Comparison of ENCODE assay signal across 8 cellular contexts in genomic region chr9:35729700-35730485, GRCh38. TPM values are rescaled to one million over a fixed set of nuclear protein-coding genes. Genes with fewer than 3 reads are reported as not detected.
DNase-seq lines count a peak whose midpoint lies in the region; ATAC-seq, FAIRE-seq and TF ChIP-seq lines count a peak whose summit lies in the region.

No MANE protein-coding gene starts in this region.

- DNase-seq in CD8-positive, alpha-beta memory T cell, result peak in 3 of 5 donors; percentile 21 to 42 (median 34)
- DNase-seq in H7, result peak; percentile 84
- DNase-seq in Panc1 (ENCODE audit: low read depth, low spot score), result no peak
- peak; percentile 81 for DNase-seq in bronchial epithelial cell (ENCODE audit: low read depth)
- DNase-seq in kidney, result no peak
- peak; percentile 41 for DNase-seq in stimulated activated CD8-positive, alpha-beta memory T cell treated with anti-CD3 and anti-CD28 coated beads, Interleukin-4, amount 100 ng/mL, for 48 hours
- DNase-seq in stimulated activated naive CD4-positive, alpha-beta T cell treated with Interleukin-2 at 50 U/mL for 16 hours (lab: John Stamatoyannopoulos, UW), result no peak

- H3K27me3 Mint-ChIP-seq in CD8-positive, alpha-beta memory T cell, result no peaks in the 10 kb centered on the region

- BruUV-seq in Panc1 (replicated peaks; lab: Mats Ljungman, UMichigan), result no TSS peak

- no peak for ATAC-seq in Panc1
- no peak for ATAC-seq in HG03039 (IDR thresholded peaks at IDR 0.05; ENCODE audit: unreplicated experiment)

- H3K27ac Mint-ChIP-seq in CD8-positive, alpha-beta memory T cell, result peak overlapping the region in 1 of 8 donors; percentile 94

- intact Hi-C loops in Panc1 (cut with micrococcal nuclease; ENCODE audit: unreplicated experiment), result loop anchor here (5.0 kb wide), 1 partner anchor 68 kb away; no protein-coding TSS in a partner anchor
- intact Hi-C loops in kidney (cut with DNase I), result no loop called here

- peaks cover 68% of the 10 kb centered on the region for H3K4me1 ChIP-seq in CD8-positive, alpha-beta memory T cell (ENCODE audit: insufficient read depth, low read length)
- H3K4me1 ChIP-seq in Panc1 (ENCODE audit: control insufficient read depth, insufficient read depth, low read length) (peaks cover 38% of the 10 kb centered on the region), kidney (ENCODE audit: control insufficient read depth in 1 of 2, insufficient read depth in 1 of 2, low read depth in 1 of 2, low read length in 2 of 2) (peaks cover 56 to 61% of the 10 kb centered on the region in 2 donors)

- no peaks in the 10 kb centered on the region for H3K27me3 ChIP-seq in CD8-positive, alpha-beta memory T cell (ENCODE audit: insufficient read depth, low read length, poor library complexity, severe bottlenecking)
- H3K27me3 ChIP-seq in H7 (ENCODE audit: control insufficient read depth, insufficient read depth, low read length) (no peaks in the 10 kb centered on the region), Panc1 (ENCODE audit: control insufficient read depth, insufficient read depth, low read length) (no peaks in the 10 kb centered on the region), bronchial epithelial cell (ENCODE audit: control insufficient read depth, insufficient read depth, low read length) (no peaks in the 10 kb centered on the region)

- H3K36me3 ChIP-seq in CD8-positive, alpha-beta memory T cell (ENCODE audit: insufficient read depth, low read length), result peaks cover 6% of the 10 kb centered on the region
- H3K36me3 ChIP-seq in H7 (replicated peaks; ENCODE audit: control insufficient read depth, insufficient read depth, low read length) (peaks cover 4% of the 10 kb centered on the region), Panc1 (ENCODE audit: control insufficient read depth, insufficient read depth, low read length) (peaks cover 2% of the 10 kb centered on the region; the same call in 1 of the 2 replicates), bronchial epithelial cell (ENCODE audit: control insufficient read depth, insufficient read depth, low read length) (peaks cover 5% of the 10 kb centered on the region), kidney (ENCODE audit: control insufficient read depth in 1 of 2, insufficient read depth in 2 of 2, low read length in 2 of 2) (peaks cover 2 to 11% of the 10 kb centered on the region in 2 donors)

- in situ Hi-C loops in Panc1 (cut with HindIII; ENCODE audit: low pct_unique_long_range_greater_than_20kb, low sequenced_read_pairs), result no loop called here

- peaks cover 15 to 24% (median 18%) of the 10 kb centered on the region in 3 donors for H3K4me1 Mint-ChIP-seq in CD8-positive, alpha-beta memory T cell

- peak; percentile 79 for TF ChIP-seq CTCF in Panc1 (IDR thresholded peaks at IDR 0.05)
- TF ChIP-seq CTCF in bronchial epithelial cell (IDR thresholded peaks at IDR 0.05; ENCODE audit: insufficient read depth, low read length, severe bottlenecking), result peak; percentile 68
- TF ChIP-seq CTCF in kidney (IDR thresholded peaks at IDR 0.05; ENCODE audit: borderline replicate concordance, extremely low read depth, insufficient read depth), result no peak

- H3K36me3 Mint-ChIP-seq in CD8-positive, alpha-beta memory T cell, result peaks cover 3 to 30% (median 4%) of the 10 kb centered on the region in 3 donors

- H3K27ac ChIP-seq in CD8-positive, alpha-beta memory T cell (ENCODE audit: low read depth, low read length), result peak overlapping the region; percentile 70
- peak overlapping the region; percentile 9; the same call in 1 of the 2 replicates for H3K27ac ChIP-seq in Panc1 (ENCODE audit: low read length)
- peak overlapping the region; percentile 97 to 98 for H3K27ac ChIP-seq in kidney (ENCODE audit: low read depth in 2 of 2, low read length in 2 of 2)

- POLR2A ChIA-PET in CD8-positive, alpha-beta memory T cell (lab: Charles Lee), result interaction anchor here (0.6 to 3.7 kb wide), 4 partner anchors 72 to 215 kb away, joined by 3 to 44 read pairs (median 11); partner anchors contain the start of genes CCDC107, RMRP and SIT1
- POLR2A ChIA-PET in Panc1 (lab: Charles Lee), result interaction anchor here (1.0 kb wide), 1 partner anchor 72 kb away, joined by 3 read pairs; the partner anchor contains the start of genes CCDC107 and RMRP

- peak overlapping the region; percentile 20 to 97 for H3K9ac ChIP-seq in kidney (ENCODE audit: low read length in 2 of 2)

- no peaks in the 10 kb centered on the region for H3K9me3 ChIP-seq in CD8-positive, alpha-beta memory T cell (ENCODE audit: low read length)
- H3K9me3 ChIP-seq in Panc1 (ENCODE audit: control insufficient read depth, insufficient read depth, low read depth, low read length), result no peaks in the 10 kb centered on the region
- H3K9me3 ChIP-seq in kidney (ENCODE audit: control insufficient read depth in 1 of 2, low read length in 2 of 2), result no peaks in the 10 kb centered on the region

- H3K4me3 ChIP-seq in CD8-positive, alpha-beta memory T cell (ENCODE audit: low read length), result peak overlapping the region; percentile 97
- H3K4me3 ChIP-seq in H7 (ENCODE audit: insufficient read depth, low read depth, low read length), result no peak overlapping the region
- H3K4me3 ChIP-seq in Panc1 (ENCODE audit: low read depth in 2 of 2, low read length in 2 of 2), result peak overlapping the region; percentile 0 to 99
- no peak overlapping the region for H3K4me3 ChIP-seq in bronchial epithelial cell (ENCODE audit: low read depth, low read length)
- peak overlapping the region; percentile 88 to 97 for H3K4me3 ChIP-seq in kidney (ENCODE audit: low read length in 2 of 2)

- FAIRE-seq in bronchial epithelial cell (lab: Jason Lieb, UNC) (no peak), kidney (lab: Jason Lieb, UNC) (no peak)

- H3K4me3 Mint-ChIP-seq in CD8-positive, alpha-beta memory T cell, result peak overlapping the region in 1 of 7 donors; percentile 87

- CTCF ChIA-PET in CD8-positive, alpha-beta memory T cell (lab: Charles Lee), result interaction anchor here (1.0 to 8.0 kb wide), 11 partner anchors 9 to 118 kb away, joined by 3 to 89 read pairs (median 19); partner anchors contain the start of genes CCDC107, GBA2, RGP1 and RMRP
- CTCF ChIA-PET in Panc1 (lab: Charles Lee), result interaction anchor here (2.5 to 3.0 kb wide), 2 partner anchors 33 to 39 kb away, joined by 6 to 13 read pairs; no protein-coding TSS in a partner anchor

- H3K9me3 Mint-ChIP-seq in CD8-positive, alpha-beta memory T cell, result no peaks in the 10 kb centered on the region

RNA-seq across cellular contexts. Expression of gene TLN1, which starts 2.1 kb away (rescaled TPM):
- total RNA-seq in CD8-positive, alpha-beta memory T cell, result 100 to 1,000 TPM; 248 to 249 TPM
- 161 TPM for polyA plus RNA-seq in CD8-positive, alpha-beta memory T cell
- 91.2 and 106 TPM in 2 replicates for total RNA-seq in H7 (2014; rRNA removed; shearing (Covaris generic))
- 347 TPM for total RNA-seq in Panc1 (2021; ENCODE audit: unreplicated experiment)
- polyA plus RNA-seq in Panc1 (2012; ENCODE audit: insufficient read length), result 353 TPM
- 71.0 and 79.0 TPM in 2 replicates for total RNA-seq in bronchial epithelial cell
- 376 TPM for total RNA-seq in kidney
- polyA plus RNA-seq in kidney (ENCODE audit: insufficient read depth, low read depth, low replicate concordance), result 71.7 TPM

RNA-seq across cellular contexts. Expression of gene CREB3, which starts 2.6 kb away (rescaled TPM):
- 10 to 100 TPM; 38.0 to 38.6 TPM for total RNA-seq in CD8-positive, alpha-beta memory T cell
- 53.6 TPM for polyA plus RNA-seq in CD8-positive, alpha-beta memory T cell
- total RNA-seq in H7 (2014; rRNA removed; shearing (Covaris generic)), result 26.0 and 28.6 TPM in 2 replicates
- total RNA-seq in Panc1 (2021; ENCODE audit: unreplicated experiment) (67.0 TPM), bronchial epithelial cell (45.4 and 57.9 TPM in 2 replicates), kidney (40.5 TPM)
- polyA plus RNA-seq in Panc1 (2012; ENCODE audit: insufficient read length), result 63.6 TPM
- polyA plus RNA-seq in kidney (ENCODE audit: insufficient read depth, low read depth, low replicate concordance), result 52.0 TPM

RNA-seq across cellular contexts. Expression of gene GBA2, which starts 19.1 kb away (rescaled TPM):
- total RNA-seq in CD8-positive, alpha-beta memory T cell, result 10 to 100 TPM; 41.8 to 42.0 TPM
- 30.7 TPM for polyA plus RNA-seq in CD8-positive, alpha-beta memory T cell
- total RNA-seq in H7 (2014; rRNA removed; shearing (Covaris generic)), result 75.2 and 85.5 TPM in 2 replicates
- 109 TPM for total RNA-seq in Panc1 (2021; ENCODE audit: unreplicated experiment)
- polyA plus RNA-seq in Panc1 (2012; ENCODE audit: insufficient read length), result 79.7 TPM
- 34.8 and 37.9 TPM in 2 replicates for total RNA-seq in bronchial epithelial cell
- 93.2 TPM for total RNA-seq in kidney
- polyA plus RNA-seq in kidney (ENCODE audit: insufficient read depth, low read depth, low replicate concordance), result 83.2 TPM

RNA-seq across cellular contexts. Expression of gene RGP1, which starts 19.2 kb away (rescaled TPM):
- 10 to 100 TPM; 19.9 to 21.9 TPM for total RNA-seq in CD8-positive, alpha-beta memory T cell
- polyA plus RNA-seq in CD8-positive, alpha-beta memory T cell, result 10.6 TPM
- total RNA-seq in H7 (2014; rRNA removed; shearing (Covaris generic)), result 14.4 and 16.4 TPM in 2 replicates
- total RNA-seq in Panc1 (2021; ENCODE audit: unreplicated experiment) (43.3 TPM), bronchial epithelial cell (11.8 and 16.8 TPM in 2 replicates), kidney (39.2 TPM)
- 30.3 TPM for polyA plus RNA-seq in Panc1 (2012; ENCODE audit: insufficient read length)
- 11.0 TPM for polyA plus RNA-seq in kidney (ENCODE audit: insufficient read depth, low read depth, low replicate concordance)

RNA-seq across cellular contexts. Expression of gene MSMP, which starts 24.2 kb away (rescaled TPM):
- total RNA-seq in CD8-positive, alpha-beta memory T cell, result under 1 TPM; 0.51 to 0.63 TPM
- not detected for polyA plus RNA-seq in CD8-positive, alpha-beta memory T cell
- total RNA-seq in H7 (2014; rRNA removed; shearing (Covaris generic)), result not detected in 2 replicates
- 1.4 TPM for total RNA-seq in Panc1 (2021; ENCODE audit: unreplicated experiment)
- 3.6 TPM for polyA plus RNA-seq in Panc1 (2012; ENCODE audit: insufficient read length)
- not detected in 2 replicates for total RNA-seq in bronchial epithelial cell
- 0.47 TPM for total RNA-seq in kidney
- not detected for polyA plus RNA-seq in kidney (ENCODE audit: insufficient read depth, low read depth, low replicate concordance)

Comparison
In these comparisons a context has a peak if more than half of its experiments do, and no peak if none do; other contexts are left out.
1. DNase-seq: peak in CD8-positive, alpha-beta memory T cell (3 of 5), H7 (single experiment), bronchial epithelial cell (single experiment) and stimulated activated CD8-positive, alpha-beta memory T cell treated with anti-CD3 and anti-CD28 coated beads, Interleukin-4, amount 100 ng/mL, for 48 hours (single experiment); none in Panc1 (single experiment), kidney (single experiment) and stimulated activated naive CD4-positive, alpha-beta T cell treated with Interleukin-2 at 50 U/mL for 16 hours (single experiment).
2. H3K27ac ChIP-seq: peak in every context shown above with its lines; median percentile 98 in kidney; 70 in CD8-positive, alpha-beta memory T cell; 9 in Panc1.
3. H3K4me3 ChIP-seq: peak in CD8-positive, alpha-beta memory T cell (single experiment), Panc1 (2 of 2) and kidney (2 of 2); none in H7 (single experiment) and bronchial epithelial cell (single experiment).